8 cellular contexts compared by ENCODE assay signal in the genomic region with DNA sequence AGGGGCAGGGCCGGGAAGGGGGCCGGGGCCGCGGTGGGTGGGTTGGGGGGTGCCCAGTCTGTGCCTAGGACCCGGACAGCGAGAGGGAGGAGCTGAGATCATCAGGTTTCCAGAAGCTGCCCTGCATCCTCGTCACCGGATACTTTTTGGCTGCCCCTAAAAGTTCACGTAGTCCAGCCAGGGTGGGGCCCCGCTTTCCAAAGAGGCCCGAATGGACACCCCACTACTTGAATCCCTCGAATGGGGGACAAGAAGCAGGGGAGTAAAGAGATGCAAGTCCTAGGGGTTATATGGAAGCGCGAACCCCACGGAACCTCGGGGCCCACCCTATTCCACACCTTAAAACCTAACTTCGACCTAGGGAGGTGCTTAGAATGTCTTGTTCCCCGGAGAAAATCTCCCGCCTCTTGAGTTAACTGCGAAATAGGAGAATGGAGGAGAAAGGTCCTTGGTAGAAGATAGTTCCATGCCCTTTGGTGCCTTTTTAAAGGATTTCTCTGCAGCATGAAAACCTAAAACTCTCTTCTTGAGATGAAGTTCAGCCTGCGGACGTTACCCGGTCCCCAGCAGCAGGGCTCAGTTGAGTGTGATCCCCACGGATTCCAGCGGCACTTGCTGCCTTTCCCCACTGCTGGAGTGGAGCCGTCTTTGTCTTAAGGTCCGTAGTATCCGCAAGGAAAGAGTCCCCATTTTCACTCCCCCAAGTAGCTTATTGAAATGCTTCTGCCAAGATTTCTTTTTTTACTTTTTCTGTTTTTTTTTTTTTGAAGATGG. TPM values are rescaled to one million over a fixed set of nuclear protein-coding genes. Genes with fewer than 3 reads are reported as not detected.
DNase-seq lines count a peak whose midpoint lies in the region; ATAC-seq and TF ChIP-seq lines count a peak whose summit lies in the region.

No MANE protein-coding gene starts in this region.

- H3K36me3 ChIP-seq in breast epithelium (no peaks in the 10 kb centered on the region), lung (ENCODE audit: control insufficient read depth in 2 of 2, insufficient read depth in 2 of 2, low read length in 2 of 2) (no peaks in the 10 kb centered on the region)

- H3K27me3 ChIP-seq in breast epithelium, result no peaks in the 10 kb centered on the region
- no peaks in the 10 kb centered on the region for H3K27me3 ChIP-seq in lung (ENCODE audit: control insufficient read depth, insufficient read depth)

- H3K36me3 Mint-ChIP-seq in type B pancreatic cell, result peaks cover 18% of the 10 kb centered on the region

- TF ChIP-seq POLR2A in breast epithelium (IDR thresholded peaks at IDR 0.05), result no peak

- DNase-seq in activated gamma-delta T cell treated with Interleukin-2 at 50 U/mL for 16 hours (peak; percentile 3), activated gamma-delta T cell (lab: John Stamatoyannopoulos, UW) (no peak), breast epithelium (ENCODE audit: low spot score in 2 of 2) (peak in 1 of 2 donors; percentile 35), lung (ENCODE audit: low spot score) (no peak), type B pancreatic cell (ENCODE audit: extremely low spot score, unreplicated experiment) (no peak), putamen (ENCODE audit: low spot score) (no peak), DMS79 treated with DMSO at 0.1 percent for 48 hours (lab: John Stamatoyannopoulos, UW) (no peak)

- H3K27ac Mint-ChIP-seq in type B pancreatic cell, result peak overlapping the region; percentile 74

- 19 to 24% methylated on average over 28 of the region's 28 CpGs for WGBS in lung, 2 donors

- peak overlapping the region; percentile 81 to 93 (median 84) for H3K4me3 ChIP-seq in breast epithelium
- H3K4me3 ChIP-seq in lung, result peak overlapping the region; percentile 80

- ATAC-seq in lung (ENCODE audit: insufficient read depth, low FRiP score) (no peak), GM21360 (IDR thresholded peaks at IDR 0.05; ENCODE audit: unreplicated experiment) (no peak)

- peak overlapping the region; percentile 81 for H3K4me3 Mint-ChIP-seq in type B pancreatic cell

- H3K4me1 ChIP-seq in breast epithelium (no peaks in the 10 kb centered on the region), lung (ENCODE audit: control insufficient read depth in 2 of 2, insufficient read depth in 2 of 2, low read length in 2 of 2) (peaks cover 0 to 6% of the 10 kb centered on the region in 2 donors)

- TF ChIP-seq CTCF in breast epithelium (IDR thresholded peaks at IDR 0.05) (no peak), lung (IDR thresholded peaks at IDR 0.05; ENCODE audit: control extremely low read depth, extremely low read depth) (no peak), type B pancreatic cell (conservative IDR thresholded peaks at IDR 0.05) (no peak)

- intact Hi-C loops in breast epithelium (cut with DNase I; ENCODE audit: low total_unique reads), result loop anchor here (10.0 kb wide), 1 partner anchor 310 kb away; no protein-coding TSS in a partner anchor

- H3K9me3 ChIP-seq in breast epithelium (no peaks in the 10 kb centered on the region), lung (ENCODE audit: control insufficient read depth in 2 of 2, insufficient read depth in 1 of 2, low read length in 1 of 2) (no peaks in the 10 kb centered on the region)

- peaks cover 5% of the 10 kb centered on the region for H3K9me3 Mint-ChIP-seq in type B pancreatic cell

- peaks cover 8% of the 10 kb centered on the region for H3K27me3 Mint-ChIP-seq in type B pancreatic cell

- peak overlapping the region; percentile 82 to 93 for H3K27ac ChIP-seq in breast epithelium
- no peak overlapping the region for H3K27ac ChIP-seq in lung (ENCODE audit: low read depth in 1 of 2, low read length in 1 of 2)

- H3K4me1 Mint-ChIP-seq in type B pancreatic cell (ENCODE audit: unreplicated experiment), result peaks cover 27% of the 10 kb centered on the region

RNA-seq across cellular contexts. Expression of a gene that starts 2.1 kb away (rescaled TPM):
- total RNA-seq in breast epithelium, result 10 to 100 TPM in 2 of 3 donors, 1 to 10 TPM in 1; 8.6 to 64.5 (median 31.5) TPM
- total RNA-seq in lung, result 10 to 100 TPM; 14.8 to 55.6 TPM
- 1 to 10 TPM; 1.1 to 4.4 TPM for polyA plus RNA-seq in lung
- total RNA-seq in type B pancreatic cell (ENCODE audit: low replicate concordance), result 23.6 and 28.9 TPM in 2 replicates

Comparison
In these comparisons a context has a peak if more than half of its experiments do, and no peak if none do; other contexts are left out.
1. H3K27ac ChIP-seq: peak in breast epithelium (2 of 2); none in lung (0 of 2).